Comparison of ENCODE assay signal across 8 cellular contexts in the genomic region with DNA sequence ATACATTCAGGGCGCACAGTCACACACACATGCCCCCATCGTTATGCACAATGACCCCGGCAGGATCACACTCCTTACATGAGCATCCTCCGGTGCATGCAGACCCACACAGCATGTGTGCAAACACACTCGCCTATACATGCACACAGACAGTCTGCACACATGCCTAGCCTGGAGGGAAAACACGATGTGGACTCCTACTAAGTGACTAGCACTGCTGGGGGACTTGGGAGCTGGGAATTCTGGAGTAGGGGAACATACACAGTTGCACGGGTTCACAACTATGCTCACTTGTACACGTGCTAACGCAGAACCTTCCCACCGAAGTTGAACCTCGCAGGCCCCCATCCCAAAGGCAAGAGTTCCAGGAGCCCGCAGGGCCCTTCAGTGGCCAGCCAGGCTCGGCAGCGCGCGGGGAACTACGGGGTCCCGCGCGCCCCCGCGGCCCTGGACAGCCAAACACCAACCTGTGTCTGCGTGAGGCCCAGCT. TPM values are rescaled to one million over a fixed set of nuclear protein-coding genes. Genes with fewer than 3 reads are reported as not detected.
DNase-seq lines count a peak whose midpoint lies in the region; ATAC-seq and TF ChIP-seq lines count a peak whose summit lies in the region.

No MANE protein-coding gene starts in this region.

- H3K4me1 ChIP-seq in Karpas-422 (ENCODE audit: low read length) (no peaks in the 10 kb centered on the region), esophagus (ENCODE audit: control insufficient read depth in 2 of 2, insufficient read depth in 2 of 2, low read length in 1 of 2) (peaks cover 13 to 35% of the 10 kb centered on the region in 2 donors), neuron (ENCODE audit: insufficient read depth, low read length) (peaks cover 4% of the 10 kb centered on the region)

- no peak overlapping the region for H3K9ac ChIP-seq in Karpas-422 (ENCODE audit: low read length)

- DNase-seq in BJ (ENCODE audit: low read depth) (no peak), Karpas-422 (no peak), epidermal melanocyte (ENCODE audit: insufficient read length, low spot score) (no peak), amniotic stem cell (lab: John Stamatoyannopoulos, UW) (no peak)

- no peak for TF ChIP-seq CTCF in BJ (IDR thresholded peaks at IDR 0.05; ENCODE audit: insufficient read depth, low read depth, low read length)

- 0 out of 2 replicates have a peak overlapping the region, but pooled peaks have one; percentile 19 for H3K4me3 ChIP-seq in BJ (ENCODE audit: low read depth, low read length)
- H3K4me3 ChIP-seq in Karpas-422 (ENCODE audit: low read length), result peak overlapping the region; percentile 20; the same call in 1 of the 2 replicates
- H3K4me3 ChIP-seq in esophagus (ENCODE audit: low read depth in 1 of 2, low read length in 2 of 2), result peak overlapping the region; percentile 55 to 56
- peak overlapping the region; percentile 43 for H3K4me3 ChIP-seq in neuron (ENCODE audit: low read length)

- no peaks in the 10 kb centered on the region for H3K9me2 ChIP-seq in Karpas-422 (replicated peaks; ENCODE audit: insufficient read depth, low read length)

- 15 to 26% methylated on average over 17 to 23 of the region's 23 CpGs for WGBS in esophagus, 2 donors

- CTCF ChIA-PET in BJ (lab: Yijun Ruan, JAX), result interaction anchor here (1.8 to 11.7 kb wide), 4 partner anchors 20 to 127 kb away, joined by 3 to 464 read pairs (median 94); no protein-coding TSS in a partner anchor

- ATAC-seq in HG02852 (IDR thresholded peaks at IDR 0.05; ENCODE audit: unreplicated experiment), result no peak
- ATAC-seq in HG03108 (IDR thresholded peaks at IDR 0.05; ENCODE audit: unreplicated experiment), result no peak

- no peaks in the 10 kb centered on the region for H4K20me1 ChIP-seq in Karpas-422 (ENCODE audit: insufficient read depth, low read depth, low read length)

- POLR2A ChIA-PET in BJ (lab: Charles Lee), result no interaction called here

- H3K79me2 ChIP-seq in Karpas-422 (ENCODE audit: low read length), result no peaks in the 10 kb centered on the region

- H3K27ac ChIP-seq in Karpas-422 (ENCODE audit: low read length), result no peak overlapping the region
- H3K27ac ChIP-seq in esophagus (ENCODE audit: low read depth in 2 of 2, low read length in 1 of 2), result no peak overlapping the region

- H3K9me3 ChIP-seq in Karpas-422 (ENCODE audit: low read length) (no peaks in the 10 kb centered on the region), esophagus (ENCODE audit: control insufficient read depth in 2 of 2, insufficient read depth in 1 of 2, low read depth in 1 of 2, low read length in 1 of 2) (no peaks in the 10 kb centered on the region), neuron (ENCODE audit: low read length) (peaks cover 3% of the 10 kb centered on the region)

- no peaks in the 10 kb centered on the region for H3K36me3 ChIP-seq in BJ (ENCODE audit: control insufficient read depth, insufficient read depth, low read length)
- H3K36me3 ChIP-seq in Karpas-422 (ENCODE audit: insufficient read depth, low read length), result no peaks in the 10 kb centered on the region
- H3K36me3 ChIP-seq in esophagus (ENCODE audit: control insufficient read depth in 2 of 2, insufficient read depth in 2 of 2, low read length in 1 of 2), result peaks cover 0 to 2% of the 10 kb centered on the region in 2 donors
- no peaks in the 10 kb centered on the region for H3K36me3 ChIP-seq in neuron (ENCODE audit: insufficient read depth, low read length)

- H3K27me3 ChIP-seq in BJ (ENCODE audit: control insufficient read depth, insufficient read depth, low read length) (peaks cover 36% of the 10 kb centered on the region), Karpas-422 (ENCODE audit: low read length) (no peaks in the 10 kb centered on the region), esophagus (ENCODE audit: control insufficient read depth in 1 of 2, insufficient read depth in 2 of 2, low read length in 2 of 2) (peaks cover 0 to 6% of the 10 kb centered on the region in 2 donors), neuron (ENCODE audit: insufficient read depth, low read length) (peaks cover 89% of the 10 kb centered on the region)

- no peak overlapping the region for H2AFZ ChIP-seq in Karpas-422 (ENCODE audit: low read length)
- H2AFZ ChIP-seq in neuron (ENCODE audit: low read depth, low read length), result peak overlapping the region; percentile 66

- peak overlapping the region; percentile 32 for H3K4me2 ChIP-seq in Karpas-422 (ENCODE audit: low read depth, low read length, poor library complexity, severe bottlenecking)

RNA-seq across cellular contexts. Expression of gene DLX3, which starts 2.0 kb away (rescaled TPM):
- polyA plus RNA-seq in BJ (2011; rRNA removed) (0.06 TPM in 1 of 2 replicates, not detected in the other), esophagus (1 to 10 TPM; 2.9 to 3.0 TPM)
- not detected in 2 replicates for polyA minus RNA-seq in BJ (2011; rRNA and poly(A)+ RNA removed)
- 0.22 TPM in 1 of 2 replicates, not detected in the other for total RNA-seq in Karpas-422 (2014; rRNA removed; shearing (Covaris generic); ENCODE audit: low replicate concordance)

RNA-seq across cellular contexts. Expression of gene DLX4, which starts 24.0 kb away (rescaled TPM):
- 0.18 and 0.29 TPM in 2 replicates for polyA plus RNA-seq in BJ (2011; rRNA removed)
- not detected in 2 replicates for polyA minus RNA-seq in BJ (2011; rRNA and poly(A)+ RNA removed)
- total RNA-seq in Karpas-422 (2014; rRNA removed; shearing (Covaris generic); ENCODE audit: low replicate concordance), result not detected in 2 replicates
- 1 to 10 TPM in 1 of 2 donors, under 1 TPM in 1; 0.28 to 1.0 TPM for polyA plus RNA-seq in esophagus
